In the genomic region with DNA sequence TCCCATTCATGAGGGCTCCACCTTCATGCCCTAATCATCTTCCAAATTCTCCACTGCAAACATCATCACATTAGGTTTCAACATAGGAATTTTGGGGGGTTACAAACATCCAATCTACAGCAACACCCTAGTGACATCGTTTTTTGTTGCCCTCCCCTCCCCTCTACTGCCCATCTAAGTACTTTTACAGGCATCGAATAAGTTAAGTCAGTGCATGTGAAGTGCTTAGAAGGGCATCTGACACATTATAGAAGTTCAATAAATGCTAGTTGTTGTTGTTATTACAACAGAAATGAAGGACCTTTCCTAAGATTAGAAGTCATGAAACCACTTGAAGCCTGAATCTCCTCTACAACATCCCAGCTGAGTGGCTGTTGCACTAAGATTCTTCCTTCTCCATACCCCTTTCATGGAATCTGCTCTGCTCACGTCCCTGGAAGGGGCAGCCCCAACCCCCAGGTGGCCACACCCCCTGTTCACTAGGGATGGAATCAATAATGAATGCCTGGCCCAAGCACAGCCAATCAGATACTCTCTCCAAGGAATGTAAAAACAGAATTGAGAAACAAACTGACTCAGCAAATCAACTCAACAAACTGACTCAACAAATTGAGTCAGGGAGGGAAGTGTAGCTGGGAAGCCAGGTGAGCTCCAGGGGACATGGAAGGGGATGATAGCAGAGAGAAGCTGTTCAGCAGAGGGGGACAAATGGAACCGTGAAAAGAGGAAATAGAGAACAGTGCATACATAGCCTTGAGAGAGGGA, we compare ENCODE assay signal across 18 cellular contexts. TPM values are rescaled to one million over a fixed set of nuclear protein-coding genes. Genes with fewer than 3 reads are reported as not detected.
DNase-seq lines count a peak whose midpoint lies in the region; ATAC-seq, FAIRE-seq and TF ChIP-seq lines count a peak whose summit lies in the region.
"Had no signal": no experiment of that assay in that cellular context is flagged by ENCODE, and none has a peak within 500 bp of the region (broad histone marks: within the 10 kb centered on the region; RNA-seq: fewer than 3 reads in every experiment).

No MANE protein-coding gene starts in this region.

- no peaks in the 10 kb centered on the region for H3K4me1 ChIP-seq in mesendoderm (ENCODE audit: control insufficient read depth, low read depth, low read length)

- H2BK5ac ChIP-seq in mesendoderm (ENCODE audit: low read length): no peak overlapping the region

- no peaks in the 10 kb centered on the region for H3K79me1 ChIP-seq in mesendoderm (ENCODE audit: low read length)

- H3K18ac ChIP-seq in mesendoderm (ENCODE audit: low read length): no peak overlapping the region

- CTCF ChIA-PET in activated CD4-positive, alpha-beta memory T cell treated with anti-CD3 and anti-CD28 coated beads, Interleukin-2, amount 10 ng/mL, durations not matched to agents 7 days and 5 days (lab: Charles Lee): interaction anchor here (1.4 to 1.6 kb wide), 2 partner anchors 27 to 33 kb away, joined by 3 to 6 read pairs; no protein-coding TSS in a partner anchor

- H3K27me3 Mint-ChIP-seq in activated CD4-positive, alpha-beta memory T cell treated with anti-CD3 and anti-CD28 coated beads, Interleukin-2, amount 10 ng/mL, durations not matched to agents 7 days and 5 days: peaks cover 18% of the 10 kb centered on the region
- peaks cover 18 to 25% of the 10 kb centered on the region in 2 donors for H3K27me3 Mint-ChIP-seq in effector memory CD8-positive, alpha-beta T cell

- no peak overlapping the region for H3K27ac Mint-ChIP-seq in activated CD4-positive, alpha-beta memory T cell treated with anti-CD3 and anti-CD28 coated beads, Interleukin-2, amount 10 ng/mL, durations not matched to agents 7 days and 5 days
- H3K27ac Mint-ChIP-seq in effector memory CD8-positive, alpha-beta T cell: no peak overlapping the region
- H3K27ac Mint-ChIP-seq: activated B cell treated with CpG ODN at 0.5 μM for 24 hours; activated naive CD8-positive, alpha-beta T cell treated with anti-CD3 and anti-CD28 coated beads, Interleukin-2, amount 50 U/mL, for 24 hours; CD4-positive, alpha-beta memory T cell had no signal

- no peak overlapping the region for H4K5ac ChIP-seq in mesendoderm (ENCODE audit: low read length)

- H3K27me3 ChIP-seq in bronchial epithelial cell (ENCODE audit: control insufficient read depth, insufficient read depth, low read length) (no peaks in the 10 kb centered on the region), mesendoderm (ENCODE audit: insufficient read depth, low read length, poor library complexity) (no peaks in the 10 kb centered on the region)
- H3K27me3 ChIP-seq: SJSA1, suprapubic skin had no signal

- ATAC-seq in effector memory CD8-positive, alpha-beta T cell (replicated peaks): no peak
- ATAC-seq: activated naive CD8-positive, alpha-beta T cell treated with anti-CD3 and anti-CD28 coated beads, Interleukin-2, amount 50 U/mL, for 24 hours; left lung had no signal

- H3K56ac ChIP-seq in mesendoderm (ENCODE audit: low read length): no peak overlapping the region

- H3K9me3 Mint-ChIP-seq in activated CD4-positive, alpha-beta memory T cell treated with anti-CD3 and anti-CD28 coated beads, Interleukin-2, amount 10 ng/mL, durations not matched to agents 7 days and 5 days: peaks cover 3% of the 10 kb centered on the region
- H3K9me3 Mint-ChIP-seq in effector memory CD8-positive, alpha-beta T cell: no peaks in the 10 kb centered on the region

- FAIRE-seq in H54 (lab: Jason Lieb, UNC) (no peak), bronchial epithelial cell (lab: Jason Lieb, UNC) (no peak)

- peak; percentile 33 for DNase-seq in H54 (ENCODE audit: insufficient read length, low spot score)
- peak; percentile 4 for DNase-seq in NOMO-1 treated with DMSO at 0.1 percent for 48 hours (lab: John Stamatoyannopoulos, UW; ENCODE audit: unreplicated experiment)
- DNase-seq in bronchial epithelial cell (ENCODE audit: low read depth): peak; percentile 86
- peak; percentile 84 for DNase-seq in mesendoderm
- DNase-seq in superior temporal gyrus (ENCODE audit: extremely low spot score): no peak
- DNase-seq in activated CD4-positive, alpha-beta memory T cell treated with anti-CD3 and anti-CD28 coated beads, Interleukin-2, amount 10 ng/mL, durations not matched to agents 7 days and 5 days: no peak
- DNase-seq in effector memory CD8-positive, alpha-beta T cell: no peak
- no peak for DNase-seq in NCI-H1694 treated with DMSO at 0.1 percent for 48 hours (lab: John Stamatoyannopoulos, UW)
- DNase-seq: activated B cell treated with CpG ODN at 0.5 μM for 24 hours; activated naive CD8-positive, alpha-beta T cell treated with anti-CD3 and anti-CD28 coated beads, Interleukin-2, amount 50 U/mL, for 24 hours; CD4-positive, alpha-beta memory T cell; left lung; NCI-H1105 treated with DMSO at 0.1 percent for 48 hours; NCI-H526 had no signal

- H3K4me3 ChIP-seq in bronchial epithelial cell (ENCODE audit: low read depth, low read length) (no peak overlapping the region), mesendoderm (ENCODE audit: low read length) (no peak overlapping the region)
- H3K4me3 ChIP-seq: left lung, SJSA1, suprapubic skin had no signal

- H2BK15ac ChIP-seq in mesendoderm (replicated peaks; ENCODE audit: low read depth): no peak overlapping the region

- TF ChIP-seq POLR2A in H54 (IDR thresholded peaks at IDR 0.05; ENCODE audit: low read depth, low read length): no peak

- no peak overlapping the region for H2BK120ac ChIP-seq in mesendoderm (ENCODE audit: low read depth, low read length)

- TF ChIP-seq CTCF in bronchial epithelial cell (IDR thresholded peaks at IDR 0.05; ENCODE audit: insufficient read depth, low read length, severe bottlenecking): no peak

- H3K36me3 Mint-ChIP-seq in activated CD4-positive, alpha-beta memory T cell treated with anti-CD3 and anti-CD28 coated beads, Interleukin-2, amount 10 ng/mL, durations not matched to agents 7 days and 5 days (ENCODE audit: low read depth): no peaks in the 10 kb centered on the region
- no peaks in the 10 kb centered on the region for H3K36me3 Mint-ChIP-seq in effector memory CD8-positive, alpha-beta T cell (ENCODE audit: insufficient read depth)
- H3K36me3 Mint-ChIP-seq: CD4-positive, alpha-beta memory T cell had no signal

- H3K9ac ChIP-seq in mesendoderm (ENCODE audit: low read length): no peak overlapping the region

- no peak overlapping the region for H3K4ac ChIP-seq in mesendoderm (ENCODE audit: low read depth, low read length)

- peaks cover 8% of the 10 kb centered on the region for H3K4me1 Mint-ChIP-seq in activated CD4-positive, alpha-beta memory T cell treated with anti-CD3 and anti-CD28 coated beads, Interleukin-2, amount 10 ng/mL, durations not matched to agents 7 days and 5 days
- peaks cover under 1 to 1% of the 10 kb centered on the region in 2 donors for H3K4me1 Mint-ChIP-seq in effector memory CD8-positive, alpha-beta T cell (ENCODE audit: low read depth in 2 of 2)

- H4K8ac ChIP-seq in mesendoderm (ENCODE audit: low read depth, low read length): no peak overlapping the region

- no peak overlapping the region for H3K27ac ChIP-seq in mesendoderm (ENCODE audit: low read depth, low read length)
- H3K27ac ChIP-seq: left lung, SJSA1, suprapubic skin had no signal

- H2AK5ac ChIP-seq in mesendoderm (ENCODE audit: low read length): no peak overlapping the region

- POLR2A ChIA-PET in activated CD4-positive, alpha-beta memory T cell treated with anti-CD3 and anti-CD28 coated beads, Interleukin-2, amount 10 ng/mL, durations not matched to agents 7 days and 5 days (lab: Charles Lee): no interaction called here

- no peak overlapping the region for H3K23ac ChIP-seq in mesendoderm (ENCODE audit: low read length)

- H3K79me2 ChIP-seq in mesendoderm (ENCODE audit: control insufficient read depth, insufficient read depth, low read length): no peaks in the 10 kb centered on the region

- no peak overlapping the region for H3K4me3 Mint-ChIP-seq in activated CD4-positive, alpha-beta memory T cell treated with anti-CD3 and anti-CD28 coated beads, Interleukin-2, amount 10 ng/mL, durations not matched to agents 7 days and 5 days
- no peak overlapping the region for H3K4me3 Mint-ChIP-seq in effector memory CD8-positive, alpha-beta T cell
- H3K4me3 Mint-ChIP-seq: activated B cell treated with CpG ODN at 0.5 μM for 24 hours; activated naive CD8-positive, alpha-beta T cell treated with anti-CD3 and anti-CD28 coated beads, Interleukin-2, amount 50 U/mL, for 24 hours; CD4-positive, alpha-beta memory T cell had no signal

- WGBS in mesendoderm (ENCODE audit: extremely low coverage, insufficient coverage, low lambda C conversion rate): no CpG with 5 or more reads among the region's 4 CpGs

- H3K36me3 ChIP-seq in bronchial epithelial cell (ENCODE audit: control insufficient read depth, insufficient read depth, low read length): no peaks in the 10 kb centered on the region
- no peaks in the 10 kb centered on the region for H3K36me3 ChIP-seq in mesendoderm (ENCODE audit: control insufficient read depth, insufficient read depth, low read length)
- H3K36me3 ChIP-seq: left lung, suprapubic skin had no signal

- no peak overlapping the region for H3K4me2 ChIP-seq in mesendoderm (ENCODE audit: low read length)

RNA-seq across cellular contexts. Expression of a gene that starts 3.9 kb away (rescaled TPM):
- total RNA-seq in bronchial epithelial cell: 108 and 129 TPM in 2 replicates
- polyA plus RNA-seq in mesendoderm (2013, experiment 1 of 2): 4.5 TPM
- polyA plus RNA-seq in mesendoderm (2013, experiment 2 of 2): 4.4 TPM
- total RNA-seq in activated CD4-positive, alpha-beta memory T cell treated with anti-CD3 and anti-CD28 coated beads, Interleukin-2, amount 10 ng/mL, durations not matched to agents 7 days and 5 days: 1 to 10 TPM; 6.0 to 7.2 TPM

RNA-seq across cellular contexts. Expression of a gene that starts 29.9 kb away (rescaled TPM):
- 19.0 and 35.1 TPM in 2 replicates for total RNA-seq in bronchial epithelial cell
- not detected for polyA plus RNA-seq in mesendoderm (2013, experiment 1 of 2)
- polyA plus RNA-seq in mesendoderm (2013, experiment 2 of 2): not detected
- not detected for total RNA-seq in activated CD4-positive, alpha-beta memory T cell treated with anti-CD3 and anti-CD28 coated beads, Interleukin-2, amount 10 ng/mL, durations not matched to agents 7 days and 5 days
- total RNA-seq: activated B cell treated with CpG ODN at 0.5 μM for 24 hours; CD4-positive, alpha-beta memory T cell; glomerular endothelial cell; SJSA1 had no signal
- polyA plus RNA-seq: CD4-positive, alpha-beta memory T cell; neural cell had no signal

RNA-seq across cellular contexts. Expression of a gene that starts 54.9 kb away (rescaled TPM):
- total RNA-seq in bronchial epithelial cell: 26.6 and 45.0 TPM in 2 replicates
- 0.03 TPM for polyA plus RNA-seq in mesendoderm (2013, experiment 1 of 2)
- not detected for polyA plus RNA-seq in mesendoderm (2013, experiment 2 of 2)
- total RNA-seq in activated CD4-positive, alpha-beta memory T cell treated with anti-CD3 and anti-CD28 coated beads, Interleukin-2, amount 10 ng/mL, durations not matched to agents 7 days and 5 days: not detected
- total RNA-seq: activated B cell treated with CpG ODN at 0.5 μM for 24 hours; CD4-positive, alpha-beta memory T cell had no signal
- polyA plus RNA-seq: CD4-positive, alpha-beta memory T cell; neural cell had no signal

Comparison
In these comparisons a context has a peak if more than half of its experiments do, and no peak if none do; other contexts are left out.
1. DNase-seq: peak in H54 (single experiment), NOMO-1 treated with DMSO at 0.1 percent for 48 hours (single experiment), bronchial epithelial cell (single experiment) and mesendoderm (single experiment); none in superior temporal gyrus (single experiment), activated CD4-positive, alpha-beta memory T cell treated with anti-CD3 and anti-CD28 coated beads, Interleukin-2, amount 10 ng/mL, durations not matched to agents 7 days and 5 days (single experiment), effector memory CD8-positive, alpha-beta T cell (0 of 3) and NCI-H1694 treated with DMSO at 0.1 percent for 48 hours (single experiment).
2. RNA of a gene that starts 3.9 kb away (total RNA-seq): 108 to 129 TPM in bronchial epithelial cell; 6.0 to 7.2 TPM in activated CD4-positive, alpha-beta memory T cell treated with anti-CD3 and anti-CD28 coated beads, Interleukin-2, amount 10 ng/mL, durations not matched to agents 7 days and 5 days; every median in the first group is over 10 times any median in the second.
3. RNA of a gene that starts 29.9 kb away (total RNA-seq): 19.0 to 35.1 TPM in bronchial epithelial cell; not detected in activated CD4-positive, alpha-beta memory T cell treated with anti-CD3 and anti-CD28 coated beads, Interleukin-2, amount 10 ng/mL, durations not matched to agents 7 days and 5 days; every median in the first group is over 10 times any median in the second.
4. RNA of a gene that starts 54.9 kb away (total RNA-seq): 26.6 to 45.0 TPM in bronchial epithelial cell; not detected in activated CD4-positive, alpha-beta memory T cell treated with anti-CD3 and anti-CD28 coated beads, Interleukin-2, amount 10 ng/mL, durations not matched to agents 7 days and 5 days; every median in the first group is over 10 times any median in the second.